31 cellular contexts compared by ENCODE assay signal in the genomic region with DNA sequence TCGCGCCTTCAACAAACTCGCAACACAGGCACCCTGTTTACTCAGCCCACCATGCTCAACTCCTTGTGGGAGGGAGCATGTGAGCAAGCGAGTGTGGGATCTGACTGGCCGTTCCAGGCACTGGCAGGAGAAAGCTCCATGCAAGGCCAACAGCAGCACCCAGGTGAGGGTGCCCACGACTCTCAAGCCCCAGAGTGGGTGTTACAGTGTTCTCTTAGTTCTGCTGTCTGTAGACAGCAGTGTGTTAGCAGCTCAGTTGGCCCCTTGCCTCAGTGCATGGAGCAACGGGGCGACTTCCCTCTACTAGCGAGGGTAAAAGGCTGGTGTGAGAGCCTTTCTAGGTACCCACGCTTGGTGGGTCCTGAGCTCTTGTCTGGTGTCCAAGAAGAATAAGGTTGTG.
"Had no signal": no experiment of that assay in that cellular context is flagged by ENCODE, and none has a peak within 500 bp of the region (broad histone marks: within the 10 kb centered on the region; RNA-seq: fewer than 3 reads in every experiment).

No MANE protein-coding gene starts in this region.

- H3K27me3 ChIP-seq: brain microvascular endothelial cell, dorsolateral prefrontal cortex had no signal

- H3K4me3 ChIP-seq: coronary artery, dorsolateral prefrontal cortex had no signal

- H3K36me3 Mint-ChIP-seq: activated CD8-positive, alpha-beta memory T cell treated with anti-CD3 and anti-CD28 coated beads, Interleukin-2, amount 10 ng/mL, durations not matched to agents 7 days and 5 days had no signal

- H3K4me3 Mint-ChIP-seq: activated CD4-positive, alpha-beta memory T cell treated with anti-CD3 and anti-CD28 coated beads for 36 hours; activated CD4-positive, alpha-beta T cell treated with anti-CD3 and anti-CD28 coated beads for 36 hours; activated CD4-positive, alpha-beta T cell treated with anti-CD3 and anti-CD28 coated beads, Interleukin-2, amount 10 ng/mL, durations not matched to agents 24 days and 14 days; activated CD8-positive, alpha-beta memory T cell treated with anti-CD3 and anti-CD28 coated beads, Interleukin-2, amount 10 ng/mL, durations not matched to agents 7 days and 5 days; activated CD8-positive, alpha-beta T cell treated with anti-CD3 and anti-CD28 coated beads, Interleukin-2, amount 10 ng/mL, durations not matched to agents 7 days and 5 days; activated naive CD4-positive, alpha-beta T cell treated with anti-CD3 and anti-CD28 coated beads, Interleukin-2, amount 10 ng/mL, durations not matched to agents 7 days and 5 days; activated naive CD8-positive, alpha-beta T cell; activated T-helper 1 cell treated with anti-CD3 and anti-CD28 coated beads, Interleukin-12 subunit alpha, Interleukin-12 subunit beta, Interleukin-2, Interleukin-4 antibody, amounts not matched to agents 30 ng/mL and 10 ng/mL and 1 ng/mL, durations not matched to agents 14 hours and 24 hours and 36 hours; central memory CD8-positive, alpha-beta T cell; dendritic cell treated with granulocyte-macrophage colony-stimulating factor and Interleukin-4, amounts not matched to agents 40 ng/mL and 50 ng/mL, for 4 days; endodermal cell; T-helper 17 cell; T-helper 2 cell treated with Interferon-gamma antibody and Interleukin-4, amounts not matched to agents 5 μg/mL and 100 μg/mL, for 36 hours had no signal

- DNase-seq: activated CD4-positive, alpha-beta memory T cell treated with anti-CD3 and anti-CD28 coated beads for 36 hours; activated CD4-positive, alpha-beta T cell treated with anti-CD3 and anti-CD28 coated beads for 36 hours; activated CD4-positive, alpha-beta T cell treated with anti-CD3 and anti-CD28 coated beads, Interleukin-2, amount 10 ng/mL, durations not matched to agents 24 days and 14 days; activated CD4-positive, CD25-positive, alpha-beta regulatory T cell; activated CD4-positive, CD25-positive, alpha-beta regulatory T cell treated with anti-CD3 and anti-CD28 coated beads, Interleukin-2, amount 50 U/mL, for 72 hours; activated CD8-positive, alpha-beta memory T cell treated with anti-CD3 and anti-CD28 coated beads, Interleukin-2, amount 10 ng/mL, durations not matched to agents 7 days and 5 days; activated CD8-positive, alpha-beta memory T cell treated with anti-CD3 and anti-CD28 coated beads, Interleukin-2, amount 50 U/mL, for 4 hours; activated CD8-positive, alpha-beta T cell treated with anti-CD3 and anti-CD28 coated beads, Interleukin-2, amount 10 ng/mL, durations not matched to agents 7 days and 5 days; activated effector memory CD4-positive, alpha-beta T cell treated with anti-CD3 and anti-CD28 coated beads, Interleukin-2, amount 50 U/mL, for 16 hours; activated naive CD4-positive, alpha-beta T cell treated with anti-CD3 and anti-CD28 coated beads, Interleukin-2, amount 10 ng/mL, durations not matched to agents 7 days and 5 days; activated T-cell treated with anti-CD3 and anti-CD28 coated beads, Interleukin-2, amount 50 U/mL, for 1 hour; activated T-cell treated with anti-CD3 and anti-CD28 coated beads, Interleukin-2, amount 50 U/mL, for 48 hours; amniotic stem cell; anterior cingulate cortex; brain microvascular endothelial cell; dorsolateral prefrontal cortex; effector memory CD4-positive, alpha-beta T cell; endodermal cell; foreskin fibroblast; T-helper 1 cell; T-helper 17 cell; T1000; WERI-Rb-1 had no signal

- H3K4me1 Mint-ChIP-seq: activated CD4-positive, alpha-beta T cell treated with anti-CD3 and anti-CD28 coated beads for 36 hours; activated CD4-positive, alpha-beta T cell treated with anti-CD3 and anti-CD28 coated beads, Interleukin-2, amount 10 ng/mL, durations not matched to agents 24 days and 14 days; activated CD8-positive, alpha-beta memory T cell treated with anti-CD3 and anti-CD28 coated beads, Interleukin-2, amount 10 ng/mL, durations not matched to agents 7 days and 5 days; activated naive CD4-positive, alpha-beta T cell treated with anti-CD3 and anti-CD28 coated beads, Interleukin-2, amount 10 ng/mL, durations not matched to agents 7 days and 5 days; central memory CD8-positive, alpha-beta T cell; endodermal cell; T-helper 17 cell had no signal

- H3K9me3 Mint-ChIP-seq: activated CD4-positive, alpha-beta memory T cell treated with anti-CD3 and anti-CD28 coated beads for 36 hours; activated naive CD4-positive, alpha-beta T cell treated with anti-CD3 and anti-CD28 coated beads, Interleukin-2, amount 10 ng/mL, durations not matched to agents 7 days and 5 days; activated T-helper 1 cell treated with anti-CD3 and anti-CD28 coated beads, Interleukin-12 subunit alpha, Interleukin-12 subunit beta, Interleukin-2, Interleukin-4 antibody, amounts not matched to agents 30 ng/mL and 10 ng/mL and 1 ng/mL, durations not matched to agents 14 hours and 24 hours and 36 hours; activated T-helper 2 cell treated with anti-CD3 and anti-CD28 coated beads, Interferon-gamma antibody, Interleukin-2, Interleukin-4, amounts not matched to agents 10 μg/mL and 5 μg/mL and 100 μg/mL, durations not matched to agents 14 hours and 24 hours and 36 hours; central memory CD8-positive, alpha-beta T cell; dendritic cell treated with granulocyte-macrophage colony-stimulating factor and Interleukin-4, amounts not matched to agents 40 ng/mL and 50 ng/mL, for 4 days; T-helper 2 cell treated with Interferon-gamma antibody and Interleukin-4, amounts not matched to agents 5 μg/mL and 100 μg/mL, for 36 hours had no signal

- H3K27ac ChIP-seq: brain microvascular endothelial cell, coronary artery, dorsolateral prefrontal cortex, WERI-Rb-1 had no signal

- H3K27me3 Mint-ChIP-seq: activated CD4-positive, alpha-beta memory T cell treated with anti-CD3 and anti-CD28 coated beads for 36 hours; activated CD4-positive, alpha-beta T cell treated with anti-CD3 and anti-CD28 coated beads for 36 hours; activated CD4-positive, alpha-beta T cell treated with anti-CD3 and anti-CD28 coated beads, Interleukin-2, amount 10 ng/mL, durations not matched to agents 24 days and 14 days; activated CD8-positive, alpha-beta memory T cell treated with anti-CD3 and anti-CD28 coated beads, Interleukin-2, amount 10 ng/mL, durations not matched to agents 7 days and 5 days; activated naive CD4-positive, alpha-beta T cell treated with anti-CD3 and anti-CD28 coated beads, Interleukin-2, amount 10 ng/mL, durations not matched to agents 7 days and 5 days; activated naive CD8-positive, alpha-beta T cell; central memory CD8-positive, alpha-beta T cell; dendritic cell treated with granulocyte-macrophage colony-stimulating factor and Interleukin-4, amounts not matched to agents 40 ng/mL and 50 ng/mL, for 4 days; T-helper 17 cell had no signal

- H3K36me3 ChIP-seq: brain microvascular endothelial cell, WERI-Rb-1 had no signal

- H3K27ac Mint-ChIP-seq: activated CD4-positive, alpha-beta memory T cell treated with anti-CD3 and anti-CD28 coated beads for 36 hours; activated CD4-positive, alpha-beta T cell treated with anti-CD3 and anti-CD28 coated beads for 36 hours; activated CD4-positive, alpha-beta T cell treated with anti-CD3 and anti-CD28 coated beads, Interleukin-2, amount 10 ng/mL, durations not matched to agents 24 days and 14 days; activated CD8-positive, alpha-beta memory T cell treated with anti-CD3 and anti-CD28 coated beads, Interleukin-2, amount 10 ng/mL, durations not matched to agents 7 days and 5 days; activated CD8-positive, alpha-beta T cell treated with anti-CD3 and anti-CD28 coated beads, Interleukin-2, amount 10 ng/mL, durations not matched to agents 7 days and 5 days; activated naive CD4-positive, alpha-beta T cell treated with anti-CD3 and anti-CD28 coated beads, Interleukin-2, amount 10 ng/mL, durations not matched to agents 7 days and 5 days; activated naive CD8-positive, alpha-beta T cell; activated T-helper 1 cell treated with anti-CD3 and anti-CD28 coated beads, Interleukin-12 subunit alpha, Interleukin-12 subunit beta, Interleukin-2, Interleukin-4 antibody, amounts not matched to agents 30 ng/mL and 10 ng/mL and 1 ng/mL, durations not matched to agents 14 hours and 24 hours and 36 hours; activated T-helper 2 cell treated with anti-CD3 and anti-CD28 coated beads, Interferon-gamma antibody, Interleukin-2, Interleukin-4, amounts not matched to agents 10 μg/mL and 5 μg/mL and 100 μg/mL, durations not matched to agents 14 hours and 24 hours and 36 hours; dendritic cell treated with granulocyte-macrophage colony-stimulating factor and Interleukin-4, amounts not matched to agents 40 ng/mL and 50 ng/mL, for 4 days; endodermal cell; T-helper 17 cell; T-helper 2 cell treated with Interferon-gamma antibody and Interleukin-4, amounts not matched to agents 5 μg/mL and 100 μg/mL, for 36 hours had no signal

- ATAC-seq: activated CD4-positive, alpha-beta T cell treated with anti-CD3 and anti-CD28 coated beads for 36 hours; activated CD8-positive, alpha-beta memory T cell treated with anti-CD3 and anti-CD28 coated beads, Interleukin-2, amount 10 ng/mL, durations not matched to agents 7 days and 5 days; activated CD8-positive, alpha-beta T cell treated with anti-CD3 and anti-CD28 coated beads, Interleukin-2, amount 10 ng/mL, durations not matched to agents 7 days and 5 days; esophagus mucosa; T-helper 17 cell had no signal
